ENCODE assay signal across 9 cellular contexts in the genomic region with DNA sequence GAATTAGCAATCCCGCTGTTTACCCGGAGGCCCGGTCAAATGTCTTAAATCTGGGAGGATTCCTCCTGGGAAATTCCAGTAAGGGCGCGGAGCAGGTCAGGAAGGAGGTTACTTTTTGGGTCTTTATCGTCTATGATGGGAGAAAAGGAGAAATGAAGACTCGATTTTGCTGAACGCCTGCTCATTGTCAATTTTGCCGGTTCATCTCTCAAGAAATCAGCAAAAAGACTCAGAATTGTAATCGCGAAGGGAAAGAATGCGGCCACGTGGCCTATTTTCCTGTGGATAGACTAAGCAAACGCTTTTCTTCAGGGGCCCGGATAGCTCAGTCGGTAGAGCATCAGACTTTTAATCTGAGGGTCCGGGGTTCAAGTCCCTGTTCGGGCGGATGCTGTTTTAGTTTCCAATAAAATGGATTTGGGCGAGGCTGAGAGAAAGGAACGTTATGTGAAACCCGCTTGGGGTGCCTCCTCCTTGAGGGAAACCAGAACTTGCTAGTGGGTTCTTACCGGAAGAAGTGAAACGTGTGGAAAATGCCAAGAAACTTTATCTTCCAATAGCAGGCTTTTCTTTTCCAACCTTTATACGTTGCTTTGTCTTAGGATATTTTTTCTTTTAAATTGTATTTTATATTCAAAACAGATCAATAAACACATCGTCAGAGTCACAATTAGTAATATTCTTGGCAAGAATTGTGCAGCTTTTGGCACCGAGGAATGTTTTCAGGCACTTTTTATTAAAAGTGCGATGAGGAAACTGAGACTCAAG. TPM values are rescaled to one million over a fixed set of nuclear protein-coding genes. Genes with fewer than 3 reads are reported as not detected.
DNase-seq lines count a peak whose midpoint lies in the region; ATAC-seq and TF ChIP-seq lines count a peak whose summit lies in the region.
"Had no signal": no experiment of that assay in that cellular context is flagged by ENCODE, and none has a peak within 500 bp of the region (broad histone marks: within the 10 kb centered on the region; RNA-seq: fewer than 3 reads in every experiment).

No MANE protein-coding gene starts in this region.

- intact Hi-C loops in upper lobe of right lung (cut with DNase I), result no loop called here

- H3K4ac ChIP-seq in trophoblast cell (ENCODE audit: low read depth, low read length), result no peak overlapping the region

- H3K4me2 ChIP-seq in DND-41 (ENCODE audit: insufficient read depth, low read length), result no peak overlapping the region
- peak overlapping the region; percentile 74 for H3K4me2 ChIP-seq in trophoblast cell (ENCODE audit: low read length)

- H3K9me3 ChIP-seq in DND-41 (ENCODE audit: insufficient read depth, low read length, severe bottlenecking) (no peaks in the 10 kb centered on the region), trophoblast cell (ENCODE audit: insufficient read depth, low read depth, low read length) (no peaks in the 10 kb centered on the region), upper lobe of right lung (no peaks in the 10 kb centered on the region)

- ATAC-seq in DND-41 (ENCODE audit: insufficient read depth, low read depth) (peak; percentile 10; the same call in 1 of the 3 replicates), upper lobe of right lung (peak; percentile 9), GM21381 (IDR thresholded peaks at IDR 0.05; ENCODE audit: unreplicated experiment) (no peak)

- H2AFZ ChIP-seq in DND-41 (ENCODE audit: low read depth, low read length) (no peak overlapping the region), trophoblast cell (ENCODE audit: insufficient read depth, low read length, poor library complexity) (peak overlapping the region; percentile 43)

- no peaks in the 10 kb centered on the region for H3K27me3 ChIP-seq in DND-41 (ENCODE audit: insufficient read depth, low read length, poor library complexity)
- no peaks in the 10 kb centered on the region for H3K27me3 ChIP-seq in trophoblast cell (ENCODE audit: insufficient read depth, low read length)
- H3K27me3 ChIP-seq in upper lobe of right lung, result no peaks in the 10 kb centered on the region

- H2BK5ac ChIP-seq in trophoblast cell (ENCODE audit: low read depth, low read length, poor library complexity), result no peak overlapping the region

- no peak overlapping the region for H3K18ac ChIP-seq in trophoblast cell (ENCODE audit: low read length)

- H3K9ac ChIP-seq in DND-41 (ENCODE audit: low read depth, low read length), result no peak overlapping the region
- peak overlapping the region; percentile 41 for H3K9ac ChIP-seq in trophoblast cell (ENCODE audit: low read length)

- H2BK120ac ChIP-seq in trophoblast cell (ENCODE audit: insufficient read depth, low read length, poor library complexity), result no peak overlapping the region

- H3K79me1 ChIP-seq in trophoblast cell (ENCODE audit: low read length), result peaks cover 11% of the 10 kb centered on the region

- H3K27ac ChIP-seq in DND-41 (ENCODE audit: low read length), result no peak overlapping the region
- no peak overlapping the region for H3K27ac ChIP-seq in trophoblast cell (ENCODE audit: low read depth, low read length)
- H3K27ac ChIP-seq in upper lobe of right lung, result peak overlapping the region; percentile 53

- DNase-seq in DND-41 (peak; percentile 62), HT-29 (ENCODE audit: low spot score) (peak; percentile 88), RKO (ENCODE audit: low spot score) (peak; percentile 87), globus pallidus (ENCODE audit: low spot score) (peak; percentile 68), trophoblast cell (peak in 1 of 2 donors; percentile 73), upper lobe of right lung (no peak)
- DNase-seq in activated effector memory CD4-positive, alpha-beta T cell treated with Interleukin-2 at 50 U/mL for 16 hours, result peak; percentile 30

- H3K23ac ChIP-seq in trophoblast cell (ENCODE audit: low read length), result no peak overlapping the region

- peak overlapping the region; percentile 45 for H4K91ac ChIP-seq in trophoblast cell (ENCODE audit: low read depth, low read length)

- no peak overlapping the region for H4K12ac ChIP-seq in trophoblast cell (ENCODE audit: low read depth, low read length)

- H3K4me1 ChIP-seq in DND-41 (ENCODE audit: insufficient read depth, low read length), result peaks cover 27% of the 10 kb centered on the region
- peaks cover 0 to 5% of the 10 kb centered on the region in 2 experiments for H3K4me1 ChIP-seq in trophoblast cell (ENCODE audit: control insufficient read depth in 1 of 2, insufficient read depth in 2 of 2, low read length in 2 of 2)
- peaks cover 18% of the 10 kb centered on the region for H3K4me1 ChIP-seq in upper lobe of right lung

- no peak overlapping the region for H3K14ac ChIP-seq in trophoblast cell (ENCODE audit: low read length)

- H3K4me3 ChIP-seq in DND-41 (ENCODE audit: low read depth in 1 of 2, low read length in 2 of 2) (no peak overlapping the region), trophoblast cell (ENCODE audit: low read depth, low read length) (peak overlapping the region; percentile 11), upper lobe of right lung (peak overlapping the region; percentile 42)

- no peak overlapping the region for H2AK5ac ChIP-seq in trophoblast cell (ENCODE audit: low read length)

- TF ChIP-seq CTCF in DND-41 (IDR thresholded peaks at IDR 0.05; ENCODE audit: borderline replicate concordance, extremely low read depth, low read length, poor library complexity, severe bottlenecking), result no peak
- no peak for TF ChIP-seq CTCF in upper lobe of right lung (IDR thresholded peaks at IDR 0.05)

- WGBS in trophoblast cell (ENCODE audit: extremely low coverage, insufficient coverage, insufficient read length), result no CpG with 5 or more reads among the region's 28 CpGs

- H4K20me1 ChIP-seq in DND-41 (ENCODE audit: insufficient read depth, low read length), result no peaks in the 10 kb centered on the region

- H3K36me3 ChIP-seq in DND-41 (ENCODE audit: insufficient read depth, low read length) (no peaks in the 10 kb centered on the region; the same call in 1 of the 2 replicates), trophoblast cell (ENCODE audit: control insufficient read depth in 1 of 2, insufficient read depth in 2 of 2, low read length in 2 of 2) (no peaks in the 10 kb centered on the region), upper lobe of right lung (no peaks in the 10 kb centered on the region)

- peak overlapping the region; percentile 74 for H4K8ac ChIP-seq in trophoblast cell (ENCODE audit: low read depth, low read length)

- H2BK12ac ChIP-seq in trophoblast cell (ENCODE audit: low read length), result no peak overlapping the region

- H3K79me2 ChIP-seq in DND-41 (ENCODE audit: insufficient read depth, low read length), result no peaks in the 10 kb centered on the region
- H3K79me2 ChIP-seq in trophoblast cell (ENCODE audit: control insufficient read depth, insufficient read depth, low read length, poor library complexity), result no peaks in the 10 kb centered on the region

RNA-seq across cellular contexts. Expression of a gene that starts 45.0 kb away (rescaled TPM):
- not detected in 2 replicates for total RNA-seq in HT-29 (2014; rRNA removed; shearing (Covaris generic))
- not detected in 2 replicates for polyA plus RNA-seq in trophoblast cell (2013)
- total RNA-seq in upper lobe of right lung, result not detected
- polyA plus RNA-seq: esophagus had no signal

RNA-seq across cellular contexts. Expression of a gene that starts 52.9 kb away (rescaled TPM):
- total RNA-seq in HT-29 (2014; rRNA removed; shearing (Covaris generic)), result not detected in 2 replicates
- not detected in 2 replicates for polyA plus RNA-seq in trophoblast cell (2013)
- not detected for total RNA-seq in upper lobe of right lung
- polyA plus RNA-seq: esophagus had no signal

RNA-seq across cellular contexts. Expression of a gene that starts 59.3 kb away (rescaled TPM):
- total RNA-seq in HT-29 (2014; rRNA removed; shearing (Covaris generic)), result 22.8 and 29.4 TPM in 2 replicates
- 41.7 and 41.8 TPM in 2 replicates for polyA plus RNA-seq in trophoblast cell (2013)
- total RNA-seq in upper lobe of right lung, result 39.9 TPM

Comparison
In these comparisons a context has a peak if more than half of its experiments do, and no peak if none do; other contexts are left out.
1. H3K4me3 ChIP-seq: peak in trophoblast cell (single experiment) and upper lobe of right lung (single experiment); none in DND-41 (0 of 2).